In genomic region chr16:4615389-4616046, GRCh38 we compare ENCODE assay signal across 8 cellular contexts. TPM values are rescaled to one million over a fixed set of nuclear protein-coding genes. Genes with fewer than 3 reads are reported as not detected.
DNase-seq lines count a peak whose midpoint lies in the region; ATAC-seq, FAIRE-seq and TF ChIP-seq lines count a peak whose summit lies in the region.

No MANE protein-coding gene starts in this region.

- H3K9me3 Mint-ChIP-seq in stimulated activated naive CD8-positive, alpha-beta T cell treated with anti-CD3 and anti-CD28 coated beads, Interleukin-15, Interleukin-2, amounts not matched to agents 100 ng/mL and 50 ng/mL, for 24 hours = no peaks in the 10 kb centered on the region

- H3K9me3 ChIP-seq in mucosa of descending colon = no peaks in the 10 kb centered on the region

- DNase-seq in stimulated activated naive CD8-positive, alpha-beta T cell treated with anti-CD3 and anti-CD28 coated beads, Interleukin-15, Interleukin-2, amounts not matched to agents 100 U/mL and 50 U/mL, for 24 hours = no peak
- DNase-seq in bronchial epithelial cell (ENCODE audit: low read depth) (no peak), mucosa of descending colon (peak; percentile 50 to 83 (median 69)), activated gamma-delta T cell (lab: John Stamatoyannopoulos, UW) (no peak), NCI-H2107 treated with DMSO at 0.1 percent for 48 hours (lab: John Stamatoyannopoulos, UW; ENCODE audit: unreplicated experiment) (no peak)

- TF ChIP-seq CTCF in bronchial epithelial cell (IDR thresholded peaks at IDR 0.05; ENCODE audit: insufficient read depth, low read length, severe bottlenecking) = no peak
- no peak for TF ChIP-seq CTCF in mucosa of descending colon (IDR thresholded peaks at IDR 0.05)

- peaks cover 27% of the 10 kb centered on the region for H3K4me1 ChIP-seq in mucosa of descending colon (ENCODE audit: low read depth)

- peaks cover 25% of the 10 kb centered on the region for H3K4me1 Mint-ChIP-seq in stimulated activated naive CD8-positive, alpha-beta T cell treated with anti-CD3 and anti-CD28 coated beads, Interleukin-15, Interleukin-2, amounts not matched to agents 100 ng/mL and 50 ng/mL, for 24 hours (ENCODE audit: low read depth)

- H3K4me3 Mint-ChIP-seq in stimulated activated naive CD8-positive, alpha-beta T cell treated with anti-CD3 and anti-CD28 coated beads, Interleukin-15, Interleukin-2, amounts not matched to agents 100 ng/mL and 50 ng/mL, for 24 hours = peak overlapping the region; percentile 88

- no peak for FAIRE-seq in bronchial epithelial cell (lab: Jason Lieb, UNC)

- H3K36me3 Mint-ChIP-seq in stimulated activated naive CD8-positive, alpha-beta T cell treated with anti-CD3 and anti-CD28 coated beads, Interleukin-15, Interleukin-2, amounts not matched to agents 100 ng/mL and 50 ng/mL, for 24 hours (ENCODE audit: low read depth) = no peaks in the 10 kb centered on the region

- peak overlapping the region; percentile 93 for H3K27ac Mint-ChIP-seq in stimulated activated naive CD8-positive, alpha-beta T cell treated with anti-CD3 and anti-CD28 coated beads, Interleukin-15, Interleukin-2, amounts not matched to agents 100 ng/mL and 50 ng/mL, for 24 hours

- intact Hi-C loops in mucosa of descending colon (cut with DNase I, micrococcal nuclease) = no loop called here

- H3K27me3 Mint-ChIP-seq in stimulated activated naive CD8-positive, alpha-beta T cell treated with anti-CD3 and anti-CD28 coated beads, Interleukin-15, Interleukin-2, amounts not matched to agents 100 ng/mL and 50 ng/mL, for 24 hours = no peaks in the 10 kb centered on the region

- H3K4me3 ChIP-seq in bronchial epithelial cell (ENCODE audit: low read depth, low read length) (peak overlapping the region; percentile 39), mucosa of descending colon (no peak overlapping the region)

- H3K36me3 ChIP-seq in bronchial epithelial cell (ENCODE audit: control insufficient read depth, insufficient read depth, low read length) = no peaks in the 10 kb centered on the region
- H3K36me3 ChIP-seq in mucosa of descending colon (ENCODE audit: low read depth) = no peaks in the 10 kb centered on the region

- H3K27me3 ChIP-seq in bronchial epithelial cell (ENCODE audit: control insufficient read depth, insufficient read depth, low read length) = no peaks in the 10 kb centered on the region

- no peak for ATAC-seq in stimulated activated naive CD8-positive, alpha-beta T cell treated with anti-CD3 and anti-CD28 coated beads, Interleukin-15, Interleukin-2, amounts not matched to agents 100 U/mL and 50 U/mL, for 24 hours
- peak; percentile 5 for ATAC-seq in mucosa of descending colon
- no peak for ATAC-seq in GM21515 (IDR thresholded peaks at IDR 0.05; ENCODE audit: unreplicated experiment)
- no peak for ATAC-seq in HG03521 (IDR thresholded peaks at IDR 0.05; ENCODE audit: unreplicated experiment)

RNA-seq across cellular contexts. Expression of gene UBALD1, which starts 0.8 kb away (rescaled TPM):
- total RNA-seq in bronchial epithelial cell (3.7 and 4.7 TPM in 2 replicates), mucosa of descending colon (10 to 100 TPM; 21.3 to 38.8 (median 22.5) TPM)

RNA-seq across cellular contexts. Expression of gene MGRN1, which starts 9.1 kb away (rescaled TPM):
- total RNA-seq in bronchial epithelial cell (6.1 and 10.1 TPM in 2 replicates), mucosa of descending colon (10 to 100 TPM; 72.3 to 80.2 (median 77.0) TPM)

RNA-seq across cellular contexts. Expression of gene C16orf96, which starts 59.4 kb away (rescaled TPM):
- not detected in 2 replicates for total RNA-seq in bronchial epithelial cell
- total RNA-seq in mucosa of descending colon = not detected

Comparison
In these comparisons a context has a peak if more than half of its experiments do, and no peak if none do; other contexts are left out.
1. DNase-seq: peak in mucosa of descending colon (3 of 3); none in stimulated activated naive CD8-positive, alpha-beta T cell treated with anti-CD3 and anti-CD28 coated beads, Interleukin-15, Interleukin-2, amounts not matched to agents 100 U/mL and 50 U/mL, for 24 hours (single experiment), bronchial epithelial cell (single experiment), activated gamma-delta T cell (single experiment) and NCI-H2107 treated with DMSO at 0.1 percent for 48 hours (single experiment).